ENCODE assay signal across 9 cellular contexts in genomic region chr1:40625076-40625475, GRCh38. TPM values are rescaled to one million over a fixed set of nuclear protein-coding genes. Genes with fewer than 3 reads are reported as not detected.
A peak's percentile ranks its signal among the peaks of the same experiment; 100 is the strongest.
DNase-seq lines count a peak whose midpoint lies in the region; ATAC-seq, FAIRE-seq and TF ChIP-seq lines count a peak whose summit lies in the region.
"Had no signal": no experiment of that assay in that cellular context is flagged by ENCODE, and none has a peak within 500 bp of the region (broad histone marks: within the 10 kb centered on the region; RNA-seq: fewer than 3 reads in every experiment).

No MANE protein-coding gene starts in this region.

- H3K27me3 ChIP-seq in PC-9 (ENCODE audit: insufficient read depth, low read depth) (peaks cover 5% of the 10 kb centered on the region; the same call in 1 of the 2 replicates), thyroid gland (no peaks in the 10 kb centered on the region), tibial nerve (no peaks in the 10 kb centered on the region)

- H3F3A ChIP-seq in PC-9 (ENCODE audit: insufficient read depth, low read depth), result peaks cover 4% of the 10 kb centered on the region; the same call in 1 of the 2 replicates

- CTCF ChIA-PET in PC-9 (lab: Charles Lee), result interaction anchor here (0.5 to 1.0 kb wide), 6 partner anchors 35 to 373 kb away, joined by 3 to 9 read pairs (median 4); no protein-coding TSS in a partner anchor

- H3K9me2 ChIP-seq in PC-9 (ENCODE audit: insufficient read depth), result no peaks in the 10 kb centered on the region

- TF ChIP-seq POLR2A in GM12891 (IDR thresholded peaks at IDR 0.05; ENCODE audit: low read depth, low read length) (no peak), thyroid gland (IDR thresholded peaks at IDR 0.05) (no peak), tibial nerve (IDR thresholded peaks at IDR 0.05) (no peak)

- H3K4me3 ChIP-seq in PC-9, result no peak overlapping the region
- H3K4me3 ChIP-seq in fibroblast of the aortic adventitia (ENCODE audit: low read depth, low read length), result no peak overlapping the region
- H3K4me3 ChIP-seq in thyroid gland (replicated peaks in 1 of 3), result no peak overlapping the region
- no peak overlapping the region for H3K4me3 ChIP-seq in tibial nerve

- H3K36me3 ChIP-seq in PC-9 (ENCODE audit: low read depth) (no peaks in the 10 kb centered on the region), thyroid gland (no peaks in the 10 kb centered on the region), tibial nerve (peaks cover 0 to 7% (median 0%) of the 10 kb centered on the region in 3 donors)

- H3K79me2 ChIP-seq in PC-9 (ENCODE audit: low read depth), result no peaks in the 10 kb centered on the region
- H3K79me2 ChIP-seq: parathyroid adenoma had no signal

- no peak overlapping the region for H2AFZ ChIP-seq in PC-9
- H2AFZ ChIP-seq: parathyroid adenoma had no signal

- H3K27ac ChIP-seq in PC-9 (no peak overlapping the region), thyroid gland (no peak overlapping the region), tibial nerve (no peak overlapping the region)
- H3K27ac ChIP-seq: parathyroid adenoma had no signal

- H3K9me3 ChIP-seq in PC-9 (ENCODE audit: insufficient read depth, low read depth) (no peaks in the 10 kb centered on the region), thyroid gland (no peaks in the 10 kb centered on the region), tibial nerve (no peaks in the 10 kb centered on the region)

- no peaks in the 10 kb centered on the region for H4K20me1 ChIP-seq in PC-9 (ENCODE audit: insufficient read depth)

- BruUV-seq in PC-9 (replicated peaks; lab: Mats Ljungman, UMichigan), result no TSS peak

- 34 to 45% methylated on average over 4 of the region's 4 CpGs for WGBS in thyroid gland, 2 donors
- 56 to 66% methylated on average over 4 of the region's 4 CpGs for WGBS in tibial nerve, 2 donors

- H3K4me1 ChIP-seq in PC-9 (replicated peaks; ENCODE audit: insufficient read depth), result peaks cover 17% of the 10 kb centered on the region; the same call in 1 of the 2 replicates
- peaks cover 0 to 8% of the 10 kb centered on the region in 2 donors for H3K4me1 ChIP-seq in thyroid gland
- H3K4me1 ChIP-seq in tibial nerve, result no peaks in the 10 kb centered on the region
- H3K4me1 ChIP-seq: parathyroid adenoma had no signal

- peak; percentile 42 for DNase-seq in ACHN
- no peak for DNase-seq in GM12891 (ENCODE audit: insufficient read length, low spot score)
- peak in 1 of 2 experiments; percentile 51 for DNase-seq in PC-9
- DNase-seq in fibroblast of the aortic adventitia (ENCODE audit: low read depth), result peak; percentile 14
- peak; percentile 47 to 55 for DNase-seq in thyroid gland
- DNase-seq in ureter (ENCODE audit: low spot score), result no peak
- DNase-seq in tibial nerve (ENCODE audit: low spot score in 2 of 2), result no peak

- no peak for ATAC-seq in HG02571 (IDR thresholded peaks at IDR 0.05; ENCODE audit: unreplicated experiment)

- TF ChIP-seq CTCF in PC-9 (conservative IDR thresholded peaks at IDR 0.05), result peak; percentile 61
- peak; percentile 47 for TF ChIP-seq CTCF in fibroblast of the aortic adventitia (IDR thresholded peaks at IDR 0.05; ENCODE audit: insufficient read depth, low read length)
- peak in 3 of 6 experiments; percentile 40 to 49 (median 43) for TF ChIP-seq CTCF in thyroid gland (IDR thresholded peaks at IDR 0.05)
- TF ChIP-seq CTCF in tibial nerve (IDR thresholded peaks at IDR 0.05), result no peak

- intact Hi-C loops in PC-9 (cut with micrococcal nuclease; ENCODE audit: unreplicated experiment), result loop anchor here (2.0 kb wide), 1 partner anchor 44 kb away; no protein-coding TSS in a partner anchor
- intact Hi-C loops in thyroid gland (cut with DNase I), result no loop called here

- in situ Hi-C loops in ACHN (cut with HindIII; ENCODE audit: low pct_ligation_motif_present, low pct_unique_long_range_greater_than_20kb, low sequenced_read_pairs), result no loop called here

- POLR2A ChIA-PET in PC-9 (lab: Charles Lee; ENCODE audit: unreplicated experiment), result no interaction called here

- FAIRE-seq in GM12891 (lab: Jason Lieb, UNC), result peak; percentile 5

- TF ChIP-seq EP300 in tibial nerve (IDR thresholded peaks at IDR 0.05), result no peak

- H3K4me2 ChIP-seq in PC-9, result no peak overlapping the region

TF ChIP-seq in GM12891, 5 proteins besides CTCF, POLR2A, EP300 and RAD21:
- TF ChIP-seq TAF1 (IDR thresholded peaks at IDR 0.05; ENCODE audit: low read depth, low read length) (no peak), POLR2AphosphoS5 (IDR thresholded peaks at IDR 0.05; ENCODE audit: low read depth, low read length) (no peak), PAX5 (IDR thresholded peaks at IDR 0.05; ENCODE audit: insufficient read depth, low read length, severe bottlenecking) (no peak), SPI1 (IDR thresholded peaks at IDR 0.05; ENCODE audit: low read depth, low read length) (no peak), POU2F2 (IDR thresholded peaks at IDR 0.05; ENCODE audit: low read depth, low read length) (no peak)

RNA-seq across cellular contexts. Expression of gene RIMS3, which starts 40.4 kb away (rescaled TPM):
- polyA plus RNA-seq in GM12891 (2012; ENCODE audit: low read depth, missing spikeins), result 0.13 TPM
- total RNA-seq in PC-9 (2021), result 12.9 and 14.0 TPM in 2 replicates
- total RNA-seq in fibroblast of the aortic adventitia (ENCODE audit: low replicate concordance), result 0.36 and 0.57 TPM in 2 replicates
- total RNA-seq in thyroid gland, result 1 to 10 TPM; 2.1 to 4.4 (median 3.5) TPM
- total RNA-seq in ureter, result 5.3 TPM
- total RNA-seq in tibial nerve, result 1 to 10 TPM; 2.1 to 6.9 (median 4.0) TPM

Comparison
In these comparisons a context has a peak if more than half of its experiments do, and no peak if none do; other contexts are left out.
1. DNase-seq: peak in ACHN (single experiment), fibroblast of the aortic adventitia (single experiment) and thyroid gland (2 of 2); none in GM12891 (single experiment), ureter (single experiment) and tibial nerve (0 of 2).
2. CTCF ChIP-seq: peak in PC-9 (single experiment) and fibroblast of the aortic adventitia (single experiment); none in tibial nerve (0 of 5).